ENCODE assay signal across 8 cellular contexts in genomic region chr17:36948717-36949460, GRCh38. TPM values are rescaled to one million over a fixed set of nuclear protein-coding genes. Genes with fewer than 3 reads are reported as not detected.
DNase-seq lines count a peak whose midpoint lies in the region; TF ChIP-seq lines count a peak whose summit lies in the region.

AATF (plus strand) TSS chr17:36948954; CDS start chr17:36949126, 172 bp downstream.

- peaks cover 10% of the 10 kb centered on the region for H3K4me1 ChIP-seq in ectodermal cell (ENCODE audit: control insufficient read depth, insufficient read depth, low read length)

- WGBS in ectodermal cell, 2 experiments: 0% methylated on average over 90 of the region's 90 CpGs

- H3K27ac ChIP-seq in ectodermal cell (ENCODE audit: insufficient read depth, low read depth, low read length, poor library complexity, severe bottlenecking): peak within 1 kb of the TSS; percentile 89

- H3K9me3 ChIP-seq in ectodermal cell (ENCODE audit: control insufficient read depth, low read length): no peaks in the 10 kb centered on the region

- peak; percentile 96 for DNase-seq in CMK (ENCODE audit: low read depth)
- peak; percentile 99 for DNase-seq in GM20000 (ENCODE audit: low spot score)
- DNase-seq in HS-5 (ENCODE audit: low read depth): peak; percentile 63
- peak; percentile 61 for DNase-seq in NK-92 (lab: John Stamatoyannopoulos, UW; ENCODE audit: unreplicated experiment)
- DNase-seq in activated CD8-positive, alpha-beta memory T cell treated with anti-CD3 and anti-CD28 coated beads for 1 hour (ENCODE audit: extremely low read depth in 1 of 2, low read depth in 1 of 2): peak; percentile 79 to 95
- DNase-seq in lung microvascular endothelial cell (ENCODE audit: low read depth in 2 of 2): peak; percentile 97
- DNase-seq in stimulated activated CD4-positive, alpha-beta T cell treated with anti-CD3 and anti-CD28 coated beads, TNF-alpha, amount 100 ng/mL, for 4 hours (ENCODE audit: low read depth in 3 of 3): peak; percentile 90 to 95 (median 94)

- no peak for TF ChIP-seq CTCF in GM20000 (IDR thresholded peaks at IDR 0.05; ENCODE audit: extremely low read depth, missing control alignments)

- H3K4me3 ChIP-seq in ectodermal cell (ENCODE audit: insufficient read depth, low read depth, low read length): peak within 1 kb of the TSS; percentile 69

- peaks cover 47% of the 10 kb centered on the region for H3K27me3 ChIP-seq in ectodermal cell (ENCODE audit: control insufficient read depth, insufficient read depth, low read length, poor library complexity, severe bottlenecking)

- H3K36me3 ChIP-seq in ectodermal cell (ENCODE audit: control insufficient read depth, insufficient read depth, low read length): peaks cover 6% of the 10 kb centered on the region

RNA-seq across cellular contexts. Expression of gene AATF, which starts in this region (rescaled TPM):
- polyA plus RNA-seq in ectodermal cell (2013, experiment 1 of 4): 45.7 TPM
- 41.5 TPM for polyA plus RNA-seq in ectodermal cell (2013, experiment 2 of 4)
- 29.3 TPM for polyA plus RNA-seq in ectodermal cell (2013, experiment 3 of 4)
- polyA plus RNA-seq in ectodermal cell (2013, experiment 4 of 4): 34.1 TPM
- 14.4 and 17.1 TPM in 2 replicates for total RNA-seq in lung microvascular endothelial cell

Comparison
In these comparisons a context has a peak if more than half of its experiments do, and no peak if none do; other contexts are left out.
1. Peak in every context shown above with its lines: DNase-seq, H3K4me3 ChIP-seq and H3K27ac ChIP-seq.